In the genomic region with DNA sequence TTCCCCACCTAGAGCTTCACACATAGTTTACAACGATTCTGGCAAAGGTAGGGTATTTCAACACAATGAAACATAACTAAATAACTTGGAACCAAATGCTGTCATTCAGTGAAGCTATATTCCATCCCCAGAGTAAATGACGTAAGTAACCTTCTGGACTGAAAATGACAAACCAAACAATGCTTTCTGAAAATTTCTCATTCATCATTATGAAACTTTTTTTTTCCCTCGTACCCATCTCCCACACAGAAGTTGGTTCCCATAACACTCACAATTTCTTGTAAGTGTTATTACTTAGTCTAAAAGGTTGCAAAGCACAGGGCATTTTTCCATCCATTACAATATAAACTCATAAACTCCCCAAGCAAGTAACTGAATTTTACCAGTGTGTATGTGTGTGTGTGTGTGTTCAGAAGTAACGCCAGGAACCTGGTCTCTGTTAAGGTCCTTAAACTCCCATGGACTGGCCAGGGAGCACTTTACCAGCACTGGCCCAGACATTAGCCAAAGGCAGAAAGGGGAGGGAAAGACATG, we compare ENCODE assay signal across 1 cellular context.
TF ChIP-seq lines count a peak whose summit lies in the region.

No MANE protein-coding gene starts in this region.

TF ChIP-seq in GM12878, 131 proteins besides CTCF, POLR2A, EP300 and RAD21 (continued from another document):
- 0 out of 2 replicates have a peak, but pooled peaks have one; percentile 55 for TF ChIP-seq NBN (IDR thresholded peaks at IDR 0.05)
- TF ChIP-seq NR2C1 (IDR thresholded peaks at IDR 0.05), result no peak
- TF ChIP-seq CREB1 (IDR thresholded peaks at IDR 0.05; ENCODE audit: low read depth), result peak; percentile 88
- peak; percentile 74 for TF ChIP-seq PKNOX1 (IDR thresholded peaks at IDR 0.05)
- TF ChIP-seq PBX3 (IDR thresholded peaks at IDR 0.05; ENCODE audit: insufficient replicate concordance, low read depth, low read length), result no peak
- peak; percentile 29; the same call in 1 of the 2 replicates for TF ChIP-seq TCF12 (IDR thresholded peaks at IDR 0.05; ENCODE audit: low read depth, low read length)
- 0 out of 2 replicates have a peak, but pooled peaks have one; percentile 14 for TF ChIP-seq GABPA (IDR thresholded peaks at IDR 0.05; ENCODE audit: low read depth)
- TF ChIP-seq ZSCAN29 (IDR thresholded peaks at IDR 0.05), result no peak
- TF ChIP-seq CBX5 (IDR thresholded peaks at IDR 0.05; ENCODE audit: low read depth), result peak; percentile 47; the same call in 1 of the 2 replicates
- no peak for TF ChIP-seq BHLHE40 (IDR thresholded peaks at IDR 0.05; ENCODE audit: borderline replicate concordance in 1 of 2, low read depth in 2 of 2, low read length in 1 of 2)
- no peak for TF ChIP-seq SRF (IDR thresholded peaks at IDR 0.05; ENCODE audit: low read depth in 2 of 2, low read length in 2 of 2)
- TF ChIP-seq, protein P1, sequence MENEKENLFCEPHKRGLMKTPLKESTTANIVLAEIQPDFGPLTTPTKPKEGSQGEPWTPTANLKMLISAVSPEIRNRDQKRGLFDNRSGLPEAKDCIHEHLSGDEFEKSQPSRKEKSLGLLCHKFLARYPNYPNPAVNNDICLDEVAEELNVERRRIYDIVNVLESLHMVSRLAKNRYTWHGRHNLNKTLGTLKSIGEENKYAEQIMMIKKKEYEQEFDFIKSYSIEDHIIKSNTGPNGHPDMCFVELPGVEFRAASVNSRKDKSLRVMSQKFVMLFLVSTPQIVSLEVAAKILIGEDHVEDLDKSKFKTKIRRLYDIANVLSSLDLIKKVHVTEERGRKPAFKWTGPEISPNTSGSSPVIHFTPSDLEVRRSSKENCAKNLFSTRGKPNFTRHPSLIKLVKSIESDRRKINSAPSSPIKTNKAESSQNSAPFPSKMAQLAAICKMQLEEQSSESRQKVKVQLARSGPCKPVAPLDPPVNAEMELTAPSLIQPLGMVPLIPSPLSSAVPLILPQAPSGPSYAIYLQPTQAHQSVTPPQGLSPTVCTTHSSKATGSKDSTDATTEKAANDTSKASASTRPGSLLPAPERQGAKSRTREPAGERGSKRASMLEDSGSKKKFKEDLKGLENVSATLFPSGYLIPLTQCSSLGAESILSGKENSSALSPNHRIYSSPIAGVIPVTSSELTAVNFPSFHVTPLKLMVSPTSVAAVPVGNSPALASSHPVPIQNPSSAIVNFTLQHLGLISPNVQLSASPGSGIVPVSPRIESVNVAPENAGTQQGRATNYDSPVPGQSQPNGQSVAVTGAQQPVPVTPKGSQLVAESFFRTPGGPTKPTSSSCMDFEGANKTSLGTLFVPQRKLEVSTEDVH (IDR thresholded peaks at IDR 0.05; ENCODE audit: low read depth, partially characterized antibody), result no peak
- TF ChIP-seq ZNF592 (IDR thresholded peaks at IDR 0.05), result no peak
- TF ChIP-seq ZNF274 (IDR thresholded peaks at IDR 0.05; ENCODE audit: insufficient read depth, insufficient read length), result no peak
- peak; percentile 88 for TF ChIP-seq CREM (IDR thresholded peaks at IDR 0.05; ENCODE audit: low read depth)
- no peak for TF ChIP-seq CHD1 (IDR thresholded peaks at IDR 0.05; ENCODE audit: low read depth, low read length)
- 0 out of 2 replicates have a peak, but pooled peaks have one; percentile 41 for TF ChIP-seq ZNF687 (IDR thresholded peaks at IDR 0.05)
- TF ChIP-seq NFIC (IDR thresholded peaks at IDR 0.05; ENCODE audit: low read depth, low read length), result peak; percentile 88
- TF ChIP-seq SMAD1 (IDR thresholded peaks at IDR 0.05; ENCODE audit: low read depth, partially characterized antibody), result peak; percentile 83
- peak; percentile 74; the same call in 1 of the 2 replicates for TF ChIP-seq FOXM1 (IDR thresholded peaks at IDR 0.05; ENCODE audit: low read depth, low read length)
- no peak for TF ChIP-seq RCOR1 (conservative IDR thresholded peaks at IDR 0.05; ENCODE audit: low read depth, low read length)
- no peak for TF ChIP-seq KLF5 (IDR thresholded peaks at IDR 0.05; ENCODE audit: partially characterized antibody)
- TF ChIP-seq MEF2B (IDR thresholded peaks at IDR 0.05; ENCODE audit: partially characterized antibody, poor library complexity, severe bottlenecking), result peak; percentile 90
- no peak for TF ChIP-seq USF2 (IDR thresholded peaks at IDR 0.05; ENCODE audit: borderline replicate concordance, low read depth, low read length)
- TF ChIP-seq, protein P2, sequence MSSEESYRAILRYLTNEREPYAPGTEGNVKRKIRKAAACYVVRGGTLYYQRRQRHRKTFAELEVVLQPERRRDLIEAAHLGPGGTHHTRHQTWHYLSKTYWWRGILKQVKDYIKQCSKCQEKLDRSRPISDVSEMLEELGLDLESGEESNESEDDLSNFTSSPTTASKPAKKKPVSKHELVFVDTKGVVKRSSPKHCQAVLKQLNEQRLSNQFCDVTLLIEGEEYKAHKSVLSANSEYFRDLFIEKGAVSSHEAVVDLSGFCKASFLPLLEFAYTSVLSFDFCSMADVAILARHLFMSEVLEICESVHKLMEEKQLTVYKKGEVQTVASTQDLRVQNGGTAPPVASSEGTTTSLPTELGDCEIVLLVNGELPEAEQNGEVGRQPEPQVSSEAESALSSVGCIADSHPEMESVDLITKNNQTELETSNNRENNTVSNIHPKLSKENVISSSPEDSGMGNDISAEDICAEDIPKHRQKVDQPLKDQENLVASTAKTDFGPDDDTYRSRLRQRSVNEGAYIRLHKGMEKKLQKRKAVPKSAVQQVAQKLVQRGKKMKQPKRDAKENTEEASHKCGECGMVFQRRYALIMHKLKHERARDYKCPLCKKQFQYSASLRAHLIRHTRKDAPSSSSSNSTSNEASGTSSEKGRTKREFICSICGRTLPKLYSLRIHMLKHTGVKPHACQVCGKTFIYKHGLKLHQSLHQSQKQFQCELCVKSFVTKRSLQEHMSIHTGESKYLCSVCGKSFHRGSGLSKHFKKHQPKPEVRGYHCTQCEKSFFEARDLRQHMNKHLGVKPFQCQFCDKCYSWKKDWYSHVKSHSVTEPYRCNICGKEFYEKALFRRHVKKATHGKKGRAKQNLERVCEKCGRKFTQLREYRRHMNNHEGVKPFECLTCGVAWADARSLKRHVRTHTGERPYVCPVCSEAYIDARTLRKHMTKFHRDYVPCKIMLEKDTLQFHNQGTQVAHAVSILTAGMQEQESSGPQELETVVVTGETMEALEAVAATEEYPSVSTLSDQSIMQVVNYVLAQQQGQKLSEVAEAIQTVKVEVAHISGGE (CRISPR knock-in tag; IDR thresholded peaks at IDR 0.05), result no peak
